ENCODE assay signal across 22 cellular contexts in the genomic region with DNA sequence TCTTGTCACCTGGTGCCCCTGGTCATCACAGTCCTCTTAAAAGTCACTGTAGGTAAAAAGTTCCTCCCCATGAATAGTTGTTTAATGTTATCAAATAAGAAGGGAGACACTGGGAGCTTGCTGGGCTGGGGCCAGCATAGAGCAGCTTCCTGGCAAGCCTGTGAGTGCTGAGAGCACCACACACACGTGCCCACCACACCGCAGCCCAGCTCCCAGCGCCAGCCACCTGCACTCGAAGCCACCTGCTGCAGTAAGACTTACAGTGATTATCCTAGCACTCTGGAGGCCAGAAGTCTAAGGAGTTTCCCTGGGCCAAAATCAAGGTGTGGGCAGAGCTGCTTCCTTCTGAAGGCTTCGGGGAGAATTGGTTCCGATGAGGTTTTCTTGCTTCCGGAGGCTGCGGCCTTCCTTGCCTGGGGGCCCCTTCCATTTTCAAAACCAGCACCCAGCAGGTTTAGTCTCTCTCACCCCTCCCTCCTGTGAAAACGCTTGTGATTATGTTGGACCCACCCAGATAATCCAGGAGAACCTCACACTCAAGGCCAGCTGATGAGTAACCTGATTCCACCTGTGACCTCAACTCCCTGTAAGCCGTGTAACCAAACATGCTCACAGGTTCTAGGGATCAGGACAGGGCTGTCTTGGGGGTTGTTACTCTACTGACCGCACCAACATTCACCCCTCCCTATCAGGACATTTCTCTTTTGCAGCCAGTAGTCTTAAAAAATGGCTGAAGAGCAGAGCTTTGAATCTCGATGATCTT.
"Had no signal": no experiment of that assay in that cellular context is flagged by ENCODE, and none has a peak within 500 bp of the region (broad histone marks: within the 10 kb centered on the region; RNA-seq: fewer than 3 reads in every experiment).

No MANE protein-coding gene starts in this region.

- DNase-seq: activated CD4-positive, alpha-beta memory T cell treated with anti-CD3 and anti-CD28 coated beads, Interleukin-2, amount 10 ng/mL, durations not matched to agents 7 days and 5 days; activated CD4-positive, alpha-beta T cell treated with anti-CD3 and anti-CD28 coated beads for 36 hours; activated CD4-positive, alpha-beta T cell treated with anti-CD3 and anti-CD28 coated beads, Interleukin-2, amount 50 U/mL, for 1 hour; activated CD8-positive, alpha-beta memory T cell treated with anti-CD3 and anti-CD28 coated beads, Interleukin-2, amount 50 U/mL, for 48 hours; activated naive CD4-positive, alpha-beta T cell treated with anti-CD3 and anti-CD28 coated beads, Interleukin-2, amount 50 U/mL, for 16 hours; activated naive CD8-positive, alpha-beta T cell treated with anti-CD3 and anti-CD28 coated beads, Interleukin-2, amount 10 ng/mL, durations not matched to agents 7 days and 5 days; activated T-cell treated with anti-CD3 and anti-CD28 coated beads, Interleukin-2, amount 50 U/mL, for 1 hour; adrenal gland; anterior cingulate cortex; cerebellar nuclear complex; NCI-H1092; NCI-H1436; NCI-H1694 treated with DMSO at 0.1 percent for 48 hours; NCI-H2107; NCI-H510A treated with DMSO at 0.1 percent for 48 hours; NCI-H69; PC-3; SHP77 treated with DMSO at 0.1 percent for 48 hours; T-helper 17 cell; T-helper 9 cell had no signal

- H3K36me3 ChIP-seq: adrenal gland had no signal

- H3K9me3 ChIP-seq: adrenal gland had no signal

- H3K27me3 ChIP-seq: adrenal gland had no signal

- ATAC-seq: activated CD4-positive, alpha-beta T cell treated with anti-CD3 and anti-CD28 coated beads for 36 hours; PC-3; T-helper 17 cell had no signal

- H3K4me1 ChIP-seq: adrenal gland had no signal

- H3K27ac ChIP-seq: adrenal gland, KMS-11, VCaP had no signal

- H3K4me3 ChIP-seq: adrenal gland had no signal
